Comparison of ENCODE assay signal across 1 cellular context in the genomic region with DNA sequence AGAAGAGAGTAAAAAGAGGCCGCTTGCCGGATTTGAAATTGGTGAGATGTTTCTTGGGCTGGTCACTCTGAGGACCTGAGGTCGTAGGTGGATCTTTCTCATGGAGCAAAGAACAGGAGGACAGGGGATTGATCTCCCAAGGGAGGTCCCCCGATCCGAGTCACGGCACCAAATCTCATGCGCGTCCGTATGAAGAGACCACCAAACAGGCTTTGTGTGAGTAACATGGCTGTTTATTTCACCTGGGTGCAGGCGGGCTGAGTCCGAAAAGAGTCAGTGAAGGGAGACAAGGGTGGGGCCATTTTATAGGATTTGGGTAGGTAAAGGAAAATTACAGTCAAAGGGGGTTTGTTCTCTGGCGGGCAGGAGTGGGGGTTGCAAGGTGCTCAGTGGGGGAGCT.
TF ChIP-seq lines count a peak whose summit lies in the region.

No MANE protein-coding gene starts in this region.

TF ChIP-seq in H1, 55 proteins besides CTCF, POLR2A, EP300 and RAD21:
- TF ChIP-seq POLR2AphosphoS5 (IDR thresholded peaks at IDR 0.05; ENCODE audit: low read depth, low read length), result 0 out of 2 replicates have a peak, but pooled peaks have one; percentile 15
- peak; percentile 41; the same call in 1 of the 2 replicates for TF ChIP-seq TAF1 (IDR thresholded peaks at IDR 0.05; ENCODE audit: low read depth, low read length)
